In genomic region chr16:2121853-2122252, GRCh38 we compare ENCODE assay signal across 1 cellular context.
A peak's percentile ranks its signal among the peaks of the same experiment; 100 is the strongest.
TF ChIP-seq lines count a peak whose summit lies in the region.

No MANE protein-coding gene starts in this region.

TF ChIP-seq in HepG2, 621 proteins besides CTCF, POLR2A, EP300 and RAD21:
- TF ChIP-seq CHCHD3 (CRISPR knock-in tag; IDR thresholded peaks at IDR 0.05) = no peak
- peak; percentile 13; the same call in 1 of the 2 replicates for TF ChIP-seq ZNF687 (CRISPR knock-in tag; IDR thresholded peaks at IDR 0.05)
TF ChIP-seq in HepG2: peak in this region for 1.
